27 cellular contexts compared by ENCODE assay signal in the genomic region with DNA sequence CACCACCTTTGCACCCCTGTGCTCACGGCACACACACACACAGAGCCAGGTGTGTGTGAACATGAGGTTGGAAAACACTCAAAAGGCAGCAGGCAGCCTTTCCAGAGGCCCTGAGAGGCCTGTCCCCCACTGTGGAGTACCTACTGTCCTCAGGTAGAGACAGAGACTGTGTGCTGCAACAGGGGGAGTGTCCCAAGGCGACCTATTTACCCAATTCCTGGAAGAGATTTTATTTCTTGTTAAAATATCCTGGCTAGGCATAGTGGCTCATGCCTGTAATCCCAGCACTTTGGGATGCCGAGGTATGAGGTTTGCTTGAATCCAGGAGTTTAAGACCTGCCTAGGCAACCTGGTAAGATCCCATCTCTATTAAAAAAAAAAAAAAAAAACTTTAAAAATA.
"Had no signal": no experiment of that assay in that cellular context is flagged by ENCODE, and none has a peak within 500 bp of the region (broad histone marks: within the 10 kb centered on the region; RNA-seq: fewer than 3 reads in every experiment).

No MANE protein-coding gene starts in this region.

- H3K4me3 Mint-ChIP-seq: endodermal cell; naive thymus-derived CD4-positive, alpha-beta T cell; nephron had no signal

- H3K27ac Mint-ChIP-seq: endodermal cell; naive thymus-derived CD4-positive, alpha-beta T cell; nephron had no signal

- H3K27ac ChIP-seq: epithelial cell of prostate, gastroesophageal sphincter, heart left ventricle, hepatocyte, left lung, ovary, right lobe of liver, testis, upper lobe of left lung had no signal

- H3K4me1 Mint-ChIP-seq: endodermal cell had no signal

- H3K4me3 ChIP-seq: gastroesophageal sphincter, heart left ventricle, hepatocyte, left lung, ovary, right lobe of liver, testis, tibial artery, upper lobe of left lung had no signal

- H3K27me3 ChIP-seq: gastroesophageal sphincter, heart left ventricle, hepatocyte, left lung, ovary, right lobe of liver, testis, tibial artery, upper lobe of left lung had no signal

- H3K36me3 ChIP-seq: gastroesophageal sphincter, heart left ventricle, left lung, ovary, right lobe of liver, tibial artery, upper lobe of left lung had no signal

- H3K9me3 ChIP-seq: gastroesophageal sphincter, heart left ventricle, left lung, ovary, right lobe of liver, testis, tibial artery, upper lobe of left lung had no signal

- ATAC-seq: esophagus mucosa; gastroesophageal sphincter; heart left ventricle; left lung; naive thymus-derived CD4-positive, alpha-beta T cell; stimulated activated naive CD8-positive, alpha-beta T cell treated with anti-CD3 and anti-CD28 coated beads, Interleukin-15, Interleukin-2, amounts not matched to agents 100 U/mL and 50 U/mL, for 24 hours had no signal

- H3K36me3 Mint-ChIP-seq: naive thymus-derived CD4-positive, alpha-beta T cell had no signal

- H3K4me1 ChIP-seq: left lung, testis, upper lobe of left lung had no signal

- DNase-seq: effector CD8-positive, alpha-beta T cell; endodermal cell; foreskin fibroblast; heart left ventricle; kidney; left lung; mesenchymal stem cell; midbrain; naive thymus-derived CD4-positive, alpha-beta T cell; occipital lobe; ovary; posterior cingulate gyrus; right lobe of liver; small intestine; stimulated activated CD4-positive, alpha-beta T cell treated with anti-CD3 and anti-CD28 coated beads, Interleukin-15, amount 100 ng/mL, for 24 hours; stimulated activated CD4-positive, alpha-beta T cell treated with anti-CD3 and anti-CD28 coated beads, Interleukin-4, amount 100 ng/mL, for 1 hour; stimulated activated CD8-positive, alpha-beta memory T cell treated with anti-CD3 and anti-CD28 coated beads, Interleukin-4, amount 100 ng/mL, for 48 hours; stimulated activated naive CD8-positive, alpha-beta T cell treated with anti-CD3 and anti-CD28 coated beads, Interleukin-15, Interleukin-2, amounts not matched to agents 100 U/mL and 50 U/mL, for 24 hours; substantia nigra; testis; tibial artery; upper lobe of left lung had no signal

- H3K9me3 Mint-ChIP-seq: endodermal cell; naive thymus-derived CD4-positive, alpha-beta T cell; nephron had no signal
